Comparison of ENCODE assay signal across 9 cellular contexts in genomic region chr13:101416181-101417042, GRCh38. TPM values are rescaled to one million over a fixed set of nuclear protein-coding genes. Genes with fewer than 3 reads are reported as not detected.
DNase-seq lines count a peak whose midpoint lies in the region; ATAC-seq, FAIRE-seq and TF ChIP-seq lines count a peak whose summit lies in the region.
"Had no signal": no experiment of that assay in that cellular context is flagged by ENCODE, and none has a peak within 500 bp of the region (broad histone marks: within the 10 kb centered on the region; RNA-seq: fewer than 3 reads in every experiment).

NALCN (minus strand) TSS chr13:101416508; CDS start chr13:101399126, 17,382 bp downstream.

- DNase-seq in activated gamma-delta T cell (lab: John Stamatoyannopoulos, UW): peak; percentile 13
- DNase-seq in activated gamma-delta T cell treated with Interleukin-2 at 50 U/mL for 16 hours: no peak
- peak; percentile 58 for DNase-seq in WERI-Rb-1
- peak; percentile 7 to 55 for DNase-seq in cardiac muscle cell (ENCODE audit: low read depth in 1 of 2, low spot score in 1 of 2)
- peak; percentile 34 for DNase-seq in pons (ENCODE audit: low spot score)
- DNase-seq in NOMO-1 (lab: John Stamatoyannopoulos, UW; ENCODE audit: unreplicated experiment in 2 of 2): no peak
- no peak for DNase-seq in RCC 7860 (ENCODE audit: low spot score)

- H3K27ac ChIP-seq in WERI-Rb-1 (peak within 1 kb of the TSS; percentile 11; the same call in 1 of the 2 replicates), cardiac muscle cell (no peak within 1 kb of the TSS)

- no peaks in the 10 kb centered on the region for H3K4me1 ChIP-seq in cardiac muscle cell (ENCODE audit: low read depth)

- no peaks in the 10 kb centered on the region for H3K36me3 ChIP-seq in WERI-Rb-1
- no peaks in the 10 kb centered on the region for H3K36me3 ChIP-seq in cardiac muscle cell

- H3K4me3 ChIP-seq in WERI-Rb-1 (ENCODE audit: low read depth, low read length) (peak within 1 kb of the TSS; percentile 77), cardiac muscle cell (peak within 1 kb of the TSS; percentile 74)

- ATAC-seq in HG02571 (IDR thresholded peaks at IDR 0.05; ENCODE audit: unreplicated experiment): no peak

- TF ChIP-seq CTCF in WERI-Rb-1 (IDR thresholded peaks at IDR 0.05; ENCODE audit: low read depth, low read length) (no peak), cardiac muscle cell (IDR thresholded peaks at IDR 0.05; ENCODE audit: low read depth, low read length) (no peak)

- H3K27me3 ChIP-seq in WERI-Rb-1 (ENCODE audit: insufficient read depth, low read depth, severe bottlenecking) (no peaks in the 10 kb centered on the region), cardiac muscle cell (peaks cover 57% of the 10 kb centered on the region)

- H3K9me3 ChIP-seq in WERI-Rb-1 (ENCODE audit: severe bottlenecking): no peaks in the 10 kb centered on the region
- no peaks in the 10 kb centered on the region for H3K9me3 ChIP-seq in cardiac muscle cell (ENCODE audit: low read depth)

- no peak for FAIRE-seq in RCC 7860 (lab: Jason Lieb, UNC)

RNA-seq across cellular contexts. Expression of gene NALCN, which starts in this region (rescaled TPM):
- total RNA-seq in cardiac muscle cell: 0.04 TPM in 1 of 2 replicates, not detected in the other
- not detected in 2 replicates for polyA plus RNA-seq in cardiac muscle cell
- total RNA-seq: activated CD8-positive, alpha-beta memory T cell treated with anti-CD3 and anti-CD28 coated beads for 36 hours had no signal

Comparison
In these comparisons a context has a peak if more than half of its experiments do, and no peak if none do; other contexts are left out.
1. DNase-seq: peak in activated gamma-delta T cell (single experiment), WERI-Rb-1 (single experiment) and pons (single experiment); none in activated gamma-delta T cell treated with Interleukin-2 at 50 U/mL for 16 hours (single experiment), NOMO-1 (0 of 2) and RCC 7860 (single experiment).
2. Peak in DNase-seq and H3K4me3 ChIP-seq in cardiac muscle cell; RNA of the gene not detected or under 1 TPM.